ENCODE assay signal across 1 cellular context in genomic region chr6:35015476-35015875, GRCh38.
TF ChIP-seq lines count a peak whose summit lies in the region.

No MANE protein-coding gene starts in this region.

TF ChIP-seq in H1, 55 proteins besides CTCF, POLR2A, EP300 and RAD21:
- no peak for TF ChIP-seq CHD2 (IDR thresholded peaks at IDR 0.05; ENCODE audit: low read length)
- TF ChIP-seq NANOG (IDR thresholded peaks at IDR 0.05; ENCODE audit: insufficient read depth, low read depth, low read length, poor library complexity, severe bottlenecking) = no peak
- no peak for TF ChIP-seq SIRT6 (IDR thresholded peaks at IDR 0.05; ENCODE audit: low read length)
- no peak for TF ChIP-seq TCF12 (IDR thresholded peaks at IDR 0.05; ENCODE audit: low read depth, low read length)
- no peak for TF ChIP-seq CHD1 (IDR thresholded peaks at IDR 0.05; ENCODE audit: low read depth, low read length)
- no peak for TF ChIP-seq EGR1 (IDR thresholded peaks at IDR 0.05; ENCODE audit: borderline replicate concordance, low read depth, low read length)
- no peak for TF ChIP-seq NRF1 (IDR thresholded peaks at IDR 0.05; ENCODE audit: low read depth, low read length)
- no peak for TF ChIP-seq EZH2 (IDR thresholded peaks at IDR 0.05; ENCODE audit: low read depth, low read length, severe bottlenecking)
- TF ChIP-seq YY1 (IDR thresholded peaks at IDR 0.05; ENCODE audit: low read depth, low read length) = no peak
- no peak for TF ChIP-seq HDAC6 (IDR thresholded peaks at IDR 0.05; ENCODE audit: low read depth, low read length)
- no peak for TF ChIP-seq POLR2AphosphoS5 (IDR thresholded peaks at IDR 0.05; ENCODE audit: low read depth, low read length)
TF ChIP-seq in H1: peak in this region for 0.
